Comparison of ENCODE assay signal across 18 cellular contexts in genomic region chr12:42473130-42473529, GRCh38.
A peak's percentile ranks its signal among the peaks of the same experiment; 100 is the strongest.
DNase-seq lines count a peak whose midpoint lies in the region; ATAC-seq, FAIRE-seq and TF ChIP-seq lines count a peak whose summit lies in the region.
"Had no signal": no experiment of that assay in that cellular context is flagged by ENCODE, and none has a peak within 500 bp of the region (broad histone marks: within the 10 kb centered on the region; RNA-seq: fewer than 3 reads in every experiment).

No MANE protein-coding gene starts in this region.

- no peak overlapping the region for H3K4me3 ChIP-seq in IMR-90 (ENCODE audit: insufficient read depth, low read depth, low read length)
- no peak overlapping the region for H3K4me3 ChIP-seq in endothelial cell of umbilical vein (replicated peaks in 1 of 3; ENCODE audit: insufficient read depth in 1 of 3, low read depth in 1 of 3, low read length in 3 of 3)
- H3K4me3 ChIP-seq in adrenal gland: no peak overlapping the region
- H3K4me3 ChIP-seq: body of pancreas, uterus had no signal

- 0 out of 3 replicates have a peak overlapping the region, but pooled peaks have one; percentile 23 for H2BK15ac ChIP-seq in IMR-90 (ENCODE audit: low read depth, low read length)

- H3K9me1 ChIP-seq in IMR-90 (ENCODE audit: insufficient read depth, low read length) (peaks cover 19% of the 10 kb centered on the region), endothelial cell of umbilical vein (replicated peaks; ENCODE audit: control insufficient read depth, extremely low read depth, insufficient read depth, low read length) (no peaks in the 10 kb centered on the region)

- H3K27me3 Mint-ChIP-seq in mesothelial cell of epicardium (ENCODE audit: low read depth): no peaks in the 10 kb centered on the region

- no peaks in the 10 kb centered on the region for H3K9me3 Mint-ChIP-seq in mesothelial cell of epicardium
- H3K9me3 Mint-ChIP-seq: activated T-helper 17 cell treated with anti-CD3 and anti-CD28 coated beads, Interleukin-2, amount 50 U/mL, for 72 hours had no signal

- dilution Hi-C loops in IMR-90 (cut with HindIII; ENCODE audit: low sequenced_read_pairs, unreplicated experiment) (no loop called here), endothelial cell of umbilical vein (cut with MboI; ENCODE audit: extremely low pct_ligation_motif_present, low sequenced_read_pairs) (no loop called here)

- H2AK5ac ChIP-seq in IMR-90 (ENCODE audit: low read depth, low read length): no peak overlapping the region

- no peaks in the 10 kb centered on the region for H3K27me3 ChIP-seq in IMR-90 (ENCODE audit: control insufficient read depth, insufficient read depth, low read length)
- no peaks in the 10 kb centered on the region for H3K27me3 ChIP-seq in endothelial cell of umbilical vein (ENCODE audit: control insufficient read depth in 2 of 2, insufficient read depth in 2 of 2, low read length in 2 of 2)
- H3K27me3 ChIP-seq in adrenal gland: no peaks in the 10 kb centered on the region
- H3K27me3 ChIP-seq: body of pancreas, uterus had no signal

- H3K14ac ChIP-seq in IMR-90 (replicated peaks; ENCODE audit: low read depth, low read length): peak overlapping the region; percentile 33; the same call in 1 of the 2 replicates

- H3K4me3 Mint-ChIP-seq in mesothelial cell of epicardium: no peak overlapping the region
- H3K4me3 Mint-ChIP-seq: activated T-helper 17 cell treated with anti-CD3 and anti-CD28 coated beads, Interleukin-2, amount 50 U/mL, for 72 hours had no signal

- BruUV-seq in IMR-90 (replicated peaks; lab: Mats Ljungman, UMichigan) (no TSS peak), endothelial cell of umbilical vein (replicated peaks; lab: Mats Ljungman, UMichigan) (no TSS peak)

- H3K4me1 ChIP-seq in IMR-90 (ENCODE audit: control insufficient read depth, insufficient read depth, low read length): peaks cover 15% of the 10 kb centered on the region
- peaks cover 63% of the 10 kb centered on the region for H3K4me1 ChIP-seq in endothelial cell of umbilical vein (ENCODE audit: control insufficient read depth, extremely low read depth, insufficient read depth, low read length)
- H3K4me1 ChIP-seq in adrenal gland (replicated peaks in 1 of 2): no peaks in the 10 kb centered on the region

- H4K20me1 ChIP-seq in IMR-90 (ENCODE audit: insufficient read depth, low read length) (peaks cover 11% of the 10 kb centered on the region; the same call in 1 of the 2 replicates), endothelial cell of umbilical vein (replicated peaks; ENCODE audit: control insufficient read depth, extremely low read depth, insufficient read depth, low read length) (peaks cover 10% of the 10 kb centered on the region)

- peak overlapping the region; percentile 43 for H3K27ac Mint-ChIP-seq in mesothelial cell of epicardium
- H3K27ac Mint-ChIP-seq: activated T-helper 17 cell treated with anti-CD3 and anti-CD28 coated beads, Interleukin-2, amount 50 U/mL, for 72 hours had no signal

- H2AK9ac ChIP-seq in IMR-90 (replicated peaks; ENCODE audit: low read depth, low read length, poor library complexity): no peak overlapping the region

- peak overlapping the region in 1 of 2 experiments; percentile 41; a peak in 2 of 4 replicates for H4K8ac ChIP-seq in IMR-90 (ENCODE audit: low read depth in 2 of 2, low read length in 2 of 2)

- peaks cover 12% of the 10 kb centered on the region for H3K36me3 ChIP-seq in IMR-90 (ENCODE audit: control insufficient read depth, insufficient read depth, low read length)
- peaks cover 10 to 29% of the 10 kb centered on the region in 2 experiments for H3K36me3 ChIP-seq in endothelial cell of umbilical vein (ENCODE audit: control insufficient read depth in 2 of 2, extremely low read depth in 1 of 2, insufficient read depth in 2 of 2, low read length in 2 of 2)
- no peaks in the 10 kb centered on the region for H3K36me3 ChIP-seq in adrenal gland (replicated peaks in 1 of 2)
- H3K36me3 ChIP-seq: uterus had no signal

- DNase-seq in AG20443 (ENCODE audit: low spot score) (peak; percentile 62), IMR-90 (peak; percentile 84), endothelial cell of umbilical vein (ENCODE audit: low read depth, low spot score) (no peak), mesothelial cell of epicardium (ENCODE audit: low spot score in 2 of 2, unreplicated experiment in 2 of 2) (no peak), germinal center (ENCODE audit: low spot score) (no peak), adrenal gland (no peak)
- DNase-seq: activated CD4-positive, alpha-beta T cell treated with anti-CD3 and anti-CD28 coated beads, Interleukin-2, amount 50 U/mL, for 1 hour; AML-193; body of pancreas; DND-41; H7; midbrain; NCI-H1092; NCI-H524; uterus had no signal

- peak overlapping the region; percentile 3; the same call in 1 of the 2 replicates for H2BK120ac ChIP-seq in IMR-90 (ENCODE audit: low read depth, low read length)

- H2BK20ac ChIP-seq in IMR-90 (ENCODE audit: low read depth, low read length): no peak overlapping the region

- peaks cover 12 to 64% of the 10 kb centered on the region in 2 experiments for H3K79me1 ChIP-seq in IMR-90 (ENCODE audit: low read depth in 1 of 2, low read length in 2 of 2)

- ATAC-seq in IMR-90 (ENCODE audit: low read depth) (peak; percentile 62), GM19324 (IDR thresholded peaks at IDR 0.05; ENCODE audit: low FRiP score, unreplicated experiment) (no peak), HG03159 (IDR thresholded peaks at IDR 0.05; ENCODE audit: unreplicated experiment) (no peak)
- ATAC-seq: activated T-helper 17 cell treated with anti-CD3 and anti-CD28 coated beads, Interleukin-2, amount 50 U/mL, for 72 hours; body of pancreas had no signal

- intact Hi-C loops in IMR-90 (cut with micrococcal nuclease) (no loop called here), endothelial cell of umbilical vein (cut with micrococcal nuclease) (no loop called here), adrenal gland (cut with DNase I) (no loop called here)

- peak overlapping the region; percentile 63; the same call in 1 of the 2 replicates for H3K4ac ChIP-seq in IMR-90 (ENCODE audit: low read depth, low read length)

- H4K5ac ChIP-seq in IMR-90 (ENCODE audit: low read depth, low read length): no peak overlapping the region

- no peak for TF ChIP-seq RAD21 in IMR-90 (IDR thresholded peaks at IDR 0.05; ENCODE audit: low read length)

- peak overlapping the region; percentile 78 for H2BK5ac ChIP-seq in IMR-90 (ENCODE audit: low read depth, low read length, poor library complexity, severe bottlenecking)

- in situ Hi-C loops in IMR-90 (cut with MboI; ENCODE audit: low sequenced_read_pairs): no loop called here

- peak overlapping the region; percentile 72; the same call in 1 of the 2 replicates for H3K23ac ChIP-seq in IMR-90 (ENCODE audit: low read depth, low read length)

- peaks cover 72% of the 10 kb centered on the region for H3K79me2 ChIP-seq in endothelial cell of umbilical vein (ENCODE audit: control insufficient read depth, insufficient read depth, low read length)

- H3K4me2 ChIP-seq in IMR-90 (ENCODE audit: low read depth, low read length) (peak overlapping the region; percentile 22; the same call in 1 of the 2 replicates), endothelial cell of umbilical vein (ENCODE audit: insufficient read depth, low read length) (peak overlapping the region; percentile 42)

- H3K36me3 Mint-ChIP-seq in mesothelial cell of epicardium: peaks cover 25% of the 10 kb centered on the region

- H2AFZ ChIP-seq in IMR-90 (replicated peaks; ENCODE audit: low read length, poor library complexity) (no peak overlapping the region), endothelial cell of umbilical vein (ENCODE audit: low read depth, low read length) (no peak overlapping the region)

- no CpG with 5 or more reads among the region's 1 CpG for WGBS in IMR-90 (ENCODE audit: extremely low coverage in 2 of 2, insufficient read length in 1 of 2), 2 experiments
- 71 to 79% (median 72%) methylated on average over 1 of the region's 1 CpG for WGBS in adrenal gland, 4 donors

- H3K27ac ChIP-seq in IMR-90 (ENCODE audit: insufficient read depth, low read length): peak overlapping the region; percentile 70
- peak overlapping the region; percentile 52 for H3K27ac ChIP-seq in endothelial cell of umbilical vein (ENCODE audit: insufficient read depth, low read depth, low read length)
- H3K27ac ChIP-seq in adrenal gland: no peak overlapping the region
- H3K27ac ChIP-seq: body of pancreas, uterus had no signal

- no peak for FAIRE-seq in endothelial cell of umbilical vein (lab: Jason Lieb, UNC)

- H3K18ac ChIP-seq in IMR-90 (ENCODE audit: low read depth, low read length): no peak overlapping the region; the same call in 1 of the 2 replicates

- H3K9me3 ChIP-seq in IMR-90 (ENCODE audit: control insufficient read depth, insufficient read depth, low read length) (no peaks in the 10 kb centered on the region), endothelial cell of umbilical vein (replicated peaks; ENCODE audit: control insufficient read depth, insufficient read depth, low read length) (no peaks in the 10 kb centered on the region), adrenal gland (replicated peaks in 1 of 3) (no peaks in the 10 kb centered on the region)
- H3K9me3 ChIP-seq: body of pancreas, uterus had no signal

- CTCF ChIA-PET in IMR-90 (lab: Yijun Ruan, JAX) (interaction anchor here (1.9 kb wide), 1 partner anchor 10 kb away, joined by 8 read pairs; no protein-coding TSS in a partner anchor), endothelial cell of umbilical vein (lab: Charles Lee) (interaction anchor here (1.4 to 1.8 kb wide), 2 partner anchors 9 to 11 kb away, joined by 3 to 11 read pairs; no protein-coding TSS in a partner anchor)

- peaks cover 67% of the 10 kb centered on the region for H3K4me1 Mint-ChIP-seq in mesothelial cell of epicardium

- TF ChIP-seq CTCF in IMR-90 (conservative IDR thresholded peaks at IDR 0.05; ENCODE audit: low read depth, low read length): no peak
- TF ChIP-seq CTCF in endothelial cell of umbilical vein (IDR thresholded peaks at IDR 0.05; ENCODE audit: extremely low read depth in 1 of 2, insufficient read depth in 1 of 2, low read depth in 1 of 2, low read length in 2 of 2): no peak
- no peak for TF ChIP-seq CTCF in mesothelial cell of epicardium (IDR thresholded peaks at IDR 0.05; ENCODE audit: unreplicated experiment)
- no peak for TF ChIP-seq CTCF in adrenal gland (IDR thresholded peaks at IDR 0.05)

- peak overlapping the region; percentile 61; the same call in 1 of the 2 replicates for H3K9ac ChIP-seq in IMR-90 (ENCODE audit: low read depth, low read length)
- peak overlapping the region; percentile 12 for H3K9ac ChIP-seq in endothelial cell of umbilical vein (replicated peaks; ENCODE audit: extremely low read depth, insufficient read depth, low read length)

- TF ChIP-seq POLR2A in IMR-90 (IDR thresholded peaks at IDR 0.05; ENCODE audit: low read depth, low read length) (no peak), endothelial cell of umbilical vein (IDR thresholded peaks at IDR 0.05; ENCODE audit: low read depth, low read length) (no peak), adrenal gland (IDR thresholded peaks at IDR 0.05) (no peak)

- POLR2A ChIA-PET in IMR-90 (lab: Charles Lee; ENCODE audit: unreplicated experiment): no interaction called here
- POLR2A ChIA-PET in endothelial cell of umbilical vein (lab: Charles Lee): no interaction called here

- peak overlapping the region; percentile 21; the same call in 1 of the 2 replicates for H4K91ac ChIP-seq in IMR-90 (ENCODE audit: insufficient read depth, low read depth, low read length)

- H3K56ac ChIP-seq in IMR-90 (ENCODE audit: extremely low read depth, insufficient read depth, low read length): peak overlapping the region; percentile 32; the same call in 1 of the 2 replicates

Comparison
In these comparisons a context has a peak if more than half of its experiments do, and no peak if none do; other contexts are left out.
1. DNase-seq: peak in AG20443 (single experiment) and IMR-90 (single experiment); none in endothelial cell of umbilical vein (single experiment), mesothelial cell of epicardium (0 of 2), germinal center (single experiment) and adrenal gland (0 of 7).
2. H3K27ac ChIP-seq: peak in IMR-90 (single experiment) and endothelial cell of umbilical vein (single experiment); none in adrenal gland (0 of 5).